8 cellular contexts compared by ENCODE assay signal in the genomic region with DNA sequence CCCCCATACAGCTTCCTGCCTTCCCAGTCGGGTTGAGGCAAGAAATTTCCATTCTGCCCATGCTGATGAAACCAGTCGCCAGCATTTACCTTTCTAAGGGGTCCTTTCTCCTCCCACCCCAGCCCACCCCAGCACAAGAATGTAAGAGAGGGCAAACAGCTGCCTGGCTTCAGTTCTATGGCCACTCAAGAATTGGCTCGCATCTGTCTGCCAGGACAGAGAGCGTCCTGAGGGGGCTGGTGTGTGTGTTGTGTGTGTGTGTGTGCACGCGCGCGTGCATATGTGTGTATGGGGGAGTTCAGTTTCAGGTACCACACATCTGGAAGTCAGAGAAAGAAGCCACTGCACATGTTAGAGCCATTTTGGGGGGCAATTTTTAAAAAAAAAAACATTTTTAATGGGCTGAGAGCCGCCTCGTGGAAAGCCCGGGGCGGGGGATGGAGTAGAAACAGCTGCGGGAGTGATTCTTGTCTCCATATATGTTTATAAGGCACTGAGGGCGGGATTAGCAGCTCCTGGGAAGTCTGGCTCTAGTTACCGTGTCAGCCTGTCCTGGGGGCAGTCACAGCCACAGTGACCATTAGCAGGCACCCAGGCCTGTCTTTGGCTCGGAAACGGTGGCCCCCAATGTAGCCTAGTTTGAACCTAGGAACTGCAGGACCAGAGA. TPM values are rescaled to one million over a fixed set of nuclear protein-coding genes. Genes with fewer than 3 reads are reported as not detected.
A peak's percentile ranks its signal among the peaks of the same experiment; 100 is the strongest.
DNase-seq lines count a peak whose midpoint lies in the region; ATAC-seq and TF ChIP-seq lines count a peak whose summit lies in the region.

Gene WNT5B, plus strand, starts transcription at position 561 of the 667 bp plus-strand sequence. CDS start 2,124 bp downstream, outside the sequence.

- H3K27ac Mint-ChIP-seq in activated CD4-positive, alpha-beta T cell treated with anti-CD3 and anti-CD28 coated beads, Interleukin-2, amount 10 ng/mL, durations not matched to agents 24 days and 14 days: no peak within 1 kb of the TSS

- H3K4me3 Mint-ChIP-seq in activated CD4-positive, alpha-beta T cell treated with anti-CD3 and anti-CD28 coated beads, Interleukin-2, amount 10 ng/mL, durations not matched to agents 24 days and 14 days: peak within 1 kb of the TSS; percentile 53

- peaks cover 0 to 41% (median 8%) of the 10 kb centered on the region in 4 donors for H3K4me1 ChIP-seq in right lobe of liver

- ATAC-seq in right lobe of liver (no peak), left colon (no peak)

- TF ChIP-seq CTCF in right lobe of liver (IDR thresholded peaks at IDR 0.05): no peak

- H3K4me3 ChIP-seq in right lobe of liver: peak within 1 kb of the TSS; percentile 46 to 63 (median 46)

- H3K36me3 ChIP-seq in right lobe of liver: no peaks in the 10 kb centered on the region

- H3K9me3 ChIP-seq in right lobe of liver: no peaks in the 10 kb centered on the region

- H3K27me3 ChIP-seq in right lobe of liver: no peaks in the 10 kb centered on the region

- TF ChIP-seq POLR2A in right lobe of liver (IDR thresholded peaks at IDR 0.05): no peak

- H3K36me3 Mint-ChIP-seq in activated CD4-positive, alpha-beta T cell treated with anti-CD3 and anti-CD28 coated beads, Interleukin-2, amount 10 ng/mL, durations not matched to agents 24 days and 14 days (ENCODE audit: low read depth): no peaks in the 10 kb centered on the region

- WGBS in right lobe of liver (ENCODE audit: insufficient coverage, low coverage, low lambda C conversion rate, missing lambda C conversion rate): 68% methylated on average over 11 of the region's 17 CpGs

- H3K4me1 Mint-ChIP-seq in activated CD4-positive, alpha-beta T cell treated with anti-CD3 and anti-CD28 coated beads, Interleukin-2, amount 10 ng/mL, durations not matched to agents 24 days and 14 days: peaks cover 9% of the 10 kb centered on the region

- H3K9me3 Mint-ChIP-seq in activated CD4-positive, alpha-beta T cell treated with anti-CD3 and anti-CD28 coated beads, Interleukin-2, amount 10 ng/mL, durations not matched to agents 24 days and 14 days: no peaks in the 10 kb centered on the region

- DNase-seq in activated CD4-positive, alpha-beta T cell treated with anti-CD3 and anti-CD28 coated beads, Interleukin-2, amount 10 ng/mL, durations not matched to agents 24 days and 14 days: no peak
- no peak for DNase-seq in activated CD4-positive, alpha-beta T cell treated with anti-CD3 and anti-CD28 coated beads for 1 hour
- DNase-seq in right lobe of liver (no peak), left colon (no peak), glomerular visceral epithelial cell (ENCODE audit: extremely low spot score) (no peak), NCI-H526 treated with DMSO at 0.1 percent for 48 hours (lab: John Stamatoyannopoulos, UW) (no peak)

- intact Hi-C loops in activated CD4-positive, alpha-beta T cell treated with anti-CD3 and anti-CD28 coated beads, Interleukin-2, amount 10 ng/mL, durations not matched to agents 24 days and 14 days (cut with micrococcal nuclease): no loop called here
- intact Hi-C loops in right lobe of liver (cut with DNase I): no loop called here
- intact Hi-C loops in left colon (cut with DNase I, micrococcal nuclease): no loop called here

- H3K27ac ChIP-seq in angular gyrus (ENCODE audit: low read depth, low read length) (peak within 1 kb of the TSS; percentile 19), right lobe of liver (peak within 1 kb of the TSS in 1 of 3 donors; percentile 49), temporal lobe (ENCODE audit: low read depth, low read length) (no peak within 1 kb of the TSS)

- H3K27me3 Mint-ChIP-seq in activated CD4-positive, alpha-beta T cell treated with anti-CD3 and anti-CD28 coated beads, Interleukin-2, amount 10 ng/mL, durations not matched to agents 24 days and 14 days: peaks cover 69% of the 10 kb centered on the region

RNA-seq across cellular contexts. Expression of gene WNT5B, which starts in this region (rescaled TPM):
- total RNA-seq in activated CD4-positive, alpha-beta T cell treated with anti-CD3 and anti-CD28 coated beads, Interleukin-2, amount 10 ng/mL, durations not matched to agents 24 days and 14 days: 0.76 and 0.89 TPM in 2 replicates
- total RNA-seq in right lobe of liver (1 to 10 TPM in 4 of 6 experiments, under 1 TPM in 2; 0.43 to 8.1 (median 1.5) TPM), temporal lobe (15.0 TPM), left colon (1 to 10 TPM; 4.5 to 9.4 TPM)
